ENCODE assay signal across 10 cellular contexts in the genomic region with DNA sequence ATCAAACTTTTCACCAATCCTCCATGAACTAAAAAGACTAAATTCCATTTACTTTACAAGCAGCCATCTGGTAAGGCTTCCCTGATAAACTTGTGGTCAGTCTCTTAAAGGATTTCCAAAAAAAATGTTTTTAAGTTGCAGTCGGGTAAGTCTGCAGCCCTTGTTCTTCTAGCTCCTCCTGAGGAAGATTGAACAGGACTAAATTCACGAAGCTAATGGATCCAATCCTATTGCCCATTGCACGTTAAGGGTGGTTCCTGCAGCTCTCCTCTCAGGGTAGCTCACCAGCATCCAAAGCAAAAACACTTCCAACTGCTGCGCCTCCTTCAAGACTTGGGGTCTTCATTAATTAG. TPM values are rescaled to one million over a fixed set of nuclear protein-coding genes. Genes with fewer than 3 reads are reported as not detected.
DNase-seq lines count a peak whose midpoint lies in the region; ATAC-seq and TF ChIP-seq lines count a peak whose summit lies in the region.
"Had no signal": no experiment of that assay in that cellular context is flagged by ENCODE, and none has a peak within 500 bp of the region (broad histone marks: within the 10 kb centered on the region; RNA-seq: fewer than 3 reads in every experiment).

No MANE protein-coding gene starts in this region.

- ATAC-seq in WTC11 (no peak), gastrocnemius medialis (no peak), HG03159 (IDR thresholded peaks at IDR 0.05; ENCODE audit: unreplicated experiment) (no peak), HG02678 (IDR thresholded peaks at IDR 0.05; ENCODE audit: unreplicated experiment) (no peak)
- ATAC-seq: GM12878 had no signal

- POLR2A ChIA-PET in WTC11 (lab: Charles Lee), result interaction anchor here (1.0 to 2.3 kb wide), 2 partner anchors 8 to 177 kb away, joined by 3 to 6 read pairs; no protein-coding TSS in a partner anchor

- 15% methylated on average over 4 of the region's 4 CpGs for WGBS in hepatocyte (ENCODE audit: low lambda C conversion rate, missing lambda C conversion rate)

- H3K4me2 ChIP-seq in hepatocyte, result peak overlapping the region; percentile 89

- no peaks in the 10 kb centered on the region for H3K9me2 ChIP-seq in hepatocyte (replicated peaks; ENCODE audit: insufficient read depth)

- no peak for DNase-seq in HFFc6
- no peak for DNase-seq in WTC11 (ENCODE audit: low spot score)
- DNase-seq in hepatocyte (ENCODE audit: low spot score), result peak; percentile 32
- no peak for DNase-seq in gastrocnemius medialis
- no peak for DNase-seq in KG1 (lab: John Stamatoyannopoulos, UW)
- no peak for DNase-seq in NK-92 (lab: John Stamatoyannopoulos, UW; ENCODE audit: unreplicated experiment)
- DNase-seq: H7 had no signal

- H3K79me2 ChIP-seq in hepatocyte, result peaks cover 21% of the 10 kb centered on the region

- peaks cover 61% of the 10 kb centered on the region for H3K4me1 Mint-ChIP-seq in HFFc6 (ENCODE audit: low read depth)
- peaks cover 40% of the 10 kb centered on the region for H3K4me1 Mint-ChIP-seq in WTC11

- TF ChIP-seq CTCF in HFFc6 (IDR thresholded peaks at IDR 0.05), result no peak
- no peak for TF ChIP-seq CTCF in WTC11 (IDR thresholded peaks at IDR 0.05)
- no peak for TF ChIP-seq CTCF in hepatocyte (IDR thresholded peaks at IDR 0.05; ENCODE audit: poor library complexity)
- TF ChIP-seq CTCF in gastrocnemius medialis (IDR thresholded peaks at IDR 0.05 in 4 of 5, conservative IDR thresholded peaks at IDR 0.05 in 1 of 5), result no peak

- H3K36me3 ChIP-seq in hepatocyte (replicated peaks; ENCODE audit: insufficient read depth, low read depth) (no peaks in the 10 kb centered on the region), gastrocnemius medialis (no peaks in the 10 kb centered on the region)

- peak overlapping the region; percentile 56 for H3K4me3 ChIP-seq in hepatocyte
- H3K4me3 ChIP-seq in gastrocnemius medialis, result peak overlapping the region in 3 of 4 donors; percentile 21 to 70 (median 68)

- in situ Hi-C loops in gastrocnemius medialis (cut with MboI; ENCODE audit: low sequenced_read_pairs in 4 of 4), result loop anchor here (5.0 to 25.0 kb wide), 5 partner anchors 71 to 354 kb away; no protein-coding TSS in a partner anchor

- H3K4me1 ChIP-seq in hepatocyte (ENCODE audit: insufficient read depth) (peaks cover 36% of the 10 kb centered on the region), gastrocnemius medialis (peaks cover 39 to 49% of the 10 kb centered on the region in 2 donors)

- no peaks in the 10 kb centered on the region for H3K9me3 Mint-ChIP-seq in HFFc6
- no peaks in the 10 kb centered on the region for H3K9me3 Mint-ChIP-seq in WTC11

- CTCF ChIA-PET in WTC11 (lab: Charles Lee), result interaction anchor here (1.0 to 4.4 kb wide), 12 partner anchors 28 to 358 kb away, joined by 3 to 32 read pairs (median 4); no protein-coding TSS in a partner anchor

- H3K36me3 Mint-ChIP-seq in HFFc6 (ENCODE audit: low read depth), result no peaks in the 10 kb centered on the region
- H3K36me3 Mint-ChIP-seq in WTC11, result peaks cover 21% of the 10 kb centered on the region

- H4K20me1 ChIP-seq in hepatocyte (ENCODE audit: insufficient read depth, poor library complexity, severe bottlenecking), result peaks cover 6% of the 10 kb centered on the region

- no peaks in the 10 kb centered on the region for H3K9me3 ChIP-seq in hepatocyte (ENCODE audit: low read depth)
- no peaks in the 10 kb centered on the region for H3K9me3 ChIP-seq in gastrocnemius medialis

- H3K27ac Mint-ChIP-seq in HFFc6, result peak overlapping the region; percentile 46
- peak overlapping the region; percentile 80 for H3K27ac Mint-ChIP-seq in WTC11

- H3K27me3 ChIP-seq in hepatocyte (no peaks in the 10 kb centered on the region), gastrocnemius medialis (no peaks in the 10 kb centered on the region)

- intact Hi-C loops in gastrocnemius medialis (cut with DNase I; ENCODE audit: low total_unique reads), result loop anchor here (5.0 to 10.0 kb wide), 3 partner anchors 156 to 346 kb away; a partner anchor contains a TSS

- TF ChIP-seq POLR2A in gastrocnemius medialis (IDR thresholded peaks at IDR 0.05), result no peak

- peaks cover 13% of the 10 kb centered on the region for H3K27me3 Mint-ChIP-seq in HFFc6 (ENCODE audit: insufficient read depth)
- peaks cover under 1% of the 10 kb centered on the region; the same call in 1 of the 2 replicates for H3K27me3 Mint-ChIP-seq in WTC11 (ENCODE audit: low read depth)

- H3K4me3 Mint-ChIP-seq in HFFc6 (peak overlapping the region; percentile 83), WTC11 (peak overlapping the region; percentile 86)

- no peak overlapping the region for H2AFZ ChIP-seq in hepatocyte

- H3K27ac ChIP-seq in hepatocyte (peak overlapping the region; percentile 100), gastrocnemius medialis (peak overlapping the region; percentile 97 to 100 (median 99))

TF ChIP-seq in WTC11, 78 proteins besides CTCF, POLR2A, EP300 and RAD21 (continues in another document):
- no peak for TF ChIP-seq ZNF423 (CRISPR knock-in tag; IDR thresholded peaks at IDR 0.05)
- no peak for TF ChIP-seq FOXP1 (CRISPR knock-in tag; IDR thresholded peaks at IDR 0.05; ENCODE audit: borderline replicate concordance)
- TF ChIP-seq, protein P1, sequence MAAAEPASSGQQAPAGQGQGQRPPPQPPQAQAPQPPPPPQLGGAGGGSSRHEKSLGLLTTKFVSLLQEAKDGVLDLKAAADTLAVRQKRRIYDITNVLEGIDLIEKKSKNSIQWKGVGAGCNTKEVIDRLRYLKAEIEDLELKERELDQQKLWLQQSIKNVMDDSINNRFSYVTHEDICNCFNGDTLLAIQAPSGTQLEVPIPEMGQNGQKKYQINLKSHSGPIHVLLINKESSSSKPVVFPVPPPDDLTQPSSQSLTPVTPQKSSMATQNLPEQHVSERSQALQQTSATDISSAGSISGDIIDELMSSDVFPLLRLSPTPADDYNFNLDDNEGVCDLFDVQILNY (CRISPR knock-in tag; IDR thresholded peaks at IDR 0.05), result no peak
- TF ChIP-seq, protein P2, sequence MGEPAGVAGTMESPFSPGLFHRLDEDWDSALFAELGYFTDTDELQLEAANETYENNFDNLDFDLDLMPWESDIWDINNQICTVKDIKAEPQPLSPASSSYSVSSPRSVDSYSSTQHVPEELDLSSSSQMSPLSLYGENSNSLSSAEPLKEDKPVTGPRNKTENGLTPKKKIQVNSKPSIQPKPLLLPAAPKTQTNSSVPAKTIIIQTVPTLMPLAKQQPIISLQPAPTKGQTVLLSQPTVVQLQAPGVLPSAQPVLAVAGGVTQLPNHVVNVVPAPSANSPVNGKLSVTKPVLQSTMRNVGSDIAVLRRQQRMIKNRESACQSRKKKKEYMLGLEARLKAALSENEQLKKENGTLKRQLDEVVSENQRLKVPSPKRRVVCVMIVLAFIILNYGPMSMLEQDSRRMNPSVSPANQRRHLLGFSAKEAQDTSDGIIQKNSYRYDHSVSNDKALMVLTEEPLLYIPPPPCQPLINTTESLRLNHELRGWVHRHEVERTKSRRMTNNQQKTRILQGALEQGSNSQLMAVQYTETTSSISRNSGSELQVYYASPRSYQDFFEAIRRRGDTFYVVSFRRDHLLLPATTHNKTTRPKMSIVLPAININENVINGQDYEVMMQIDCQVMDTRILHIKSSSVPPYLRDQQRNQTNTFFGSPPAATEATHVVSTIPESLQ (CRISPR knock-in tag; IDR thresholded peaks at IDR 0.05), result no peak
- TF ChIP-seq ETV6 (CRISPR knock-in tag; IDR thresholded peaks at IDR 0.05), result no peak
- no peak for TF ChIP-seq ZNF121 (CRISPR knock-in tag; IDR thresholded peaks at IDR 0.05)
- TF ChIP-seq NR3C1 (CRISPR knock-in tag; conservative IDR thresholded peaks at IDR 0.05; ENCODE audit: low read depth), result no peak
- TF ChIP-seq OVOL2 (CRISPR knock-in tag; IDR thresholded peaks at IDR 0.05; ENCODE audit: borderline replicate concordance), result no peak
- TF ChIP-seq ZBTB21 (CRISPR knock-in tag; IDR thresholded peaks at IDR 0.05; ENCODE audit: borderline replicate concordance), result no peak
- TF ChIP-seq, protein P3, sequence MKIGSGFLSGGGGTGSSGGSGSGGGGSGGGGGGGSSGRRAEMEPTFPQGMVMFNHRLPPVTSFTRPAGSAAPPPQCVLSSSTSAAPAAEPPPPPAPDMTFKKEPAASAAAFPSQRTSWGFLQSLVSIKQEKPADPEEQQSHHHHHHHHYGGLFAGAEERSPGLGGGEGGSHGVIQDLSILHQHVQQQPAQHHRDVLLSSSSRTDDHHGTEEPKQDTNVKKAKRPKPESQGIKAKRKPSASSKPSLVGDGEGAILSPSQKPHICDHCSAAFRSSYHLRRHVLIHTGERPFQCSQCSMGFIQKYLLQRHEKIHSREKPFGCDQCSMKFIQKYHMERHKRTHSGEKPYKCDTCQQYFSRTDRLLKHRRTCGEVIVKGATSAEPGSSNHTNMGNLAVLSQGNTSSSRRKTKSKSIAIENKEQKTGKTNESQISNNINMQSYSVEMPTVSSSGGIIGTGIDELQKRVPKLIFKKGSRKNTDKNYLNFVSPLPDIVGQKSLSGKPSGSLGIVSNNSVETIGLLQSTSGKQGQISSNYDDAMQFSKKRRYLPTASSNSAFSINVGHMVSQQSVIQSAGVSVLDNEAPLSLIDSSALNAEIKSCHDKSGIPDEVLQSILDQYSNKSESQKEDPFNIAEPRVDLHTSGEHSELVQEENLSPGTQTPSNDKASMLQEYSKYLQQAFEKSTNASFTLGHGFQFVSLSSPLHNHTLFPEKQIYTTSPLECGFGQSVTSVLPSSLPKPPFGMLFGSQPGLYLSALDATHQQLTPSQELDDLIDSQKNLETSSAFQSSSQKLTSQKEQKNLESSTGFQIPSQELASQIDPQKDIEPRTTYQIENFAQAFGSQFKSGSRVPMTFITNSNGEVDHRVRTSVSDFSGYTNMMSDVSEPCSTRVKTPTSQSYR (CRISPR knock-in tag; IDR thresholded peaks at IDR 0.05), result no peak

RNA-seq across cellular contexts. Expression of a gene that starts 2.8 kb away (rescaled TPM):
- 10 to 100 TPM in 4 of 6 experiments, 1 to 10 TPM in 2; 4.8 to 15.1 (median 13.4) TPM for total RNA-seq in HFFc6 (2021; fragmentation: NEBNext Ultra II Directional; extraction: Animal tissue kit (Norgen Biotek cat#: 25700))
- total RNA-seq in WTC11 (2021) (28.4 to 65.9 TPM (median 62.3 TPM) in 3 replicates), hepatocyte (132 and 136 TPM in 2 replicates), gastrocnemius medialis (10 to 100 TPM in 3 of 4 donors, 1 to 10 TPM in 1; 9.7 to 38.3 (median 27.8) TPM)
- polyA plus RNA-seq in hepatocyte, result 131 and 142 TPM in 2 replicates
